Comparison of ENCODE assay signal across 21 cellular contexts in the genomic region with DNA sequence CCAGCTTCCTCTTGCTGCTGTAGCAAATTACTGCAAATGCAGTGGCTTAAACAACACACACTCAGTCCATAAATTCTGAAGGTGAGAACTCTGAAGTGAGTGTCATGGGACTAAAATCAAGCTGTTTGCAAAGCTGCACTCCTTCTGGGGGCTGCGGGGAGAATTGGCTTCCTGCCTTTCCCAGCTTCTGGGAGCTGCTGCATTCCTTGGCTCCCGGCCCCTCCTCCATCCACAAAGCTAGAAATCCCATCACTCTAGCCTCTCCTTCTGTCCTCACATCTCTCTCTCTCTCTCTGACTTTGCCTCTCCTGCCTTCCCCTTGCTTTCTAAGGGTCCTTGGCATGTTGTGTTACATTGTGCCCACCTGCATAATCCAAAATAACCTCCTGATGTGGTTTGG. TPM values are rescaled to one million over a fixed set of nuclear protein-coding genes. Genes with fewer than 3 reads are reported as not detected.
DNase-seq lines count a peak whose midpoint lies in the region; ATAC-seq and TF ChIP-seq lines count a peak whose summit lies in the region.
"Had no signal": no experiment of that assay in that cellular context is flagged by ENCODE, and none has a peak within 500 bp of the region (broad histone marks: within the 10 kb centered on the region; RNA-seq: fewer than 3 reads in every experiment).

No MANE protein-coding gene starts in this region.

- no peaks in the 10 kb centered on the region for H3K4me1 Mint-ChIP-seq in WTC11
- H3K4me1 Mint-ChIP-seq in type B pancreatic cell (ENCODE audit: unreplicated experiment) = no peaks in the 10 kb centered on the region
- H3K4me1 Mint-ChIP-seq: CD14-positive monocyte had no signal

- H3K27ac Mint-ChIP-seq in WTC11 (no peak overlapping the region), type B pancreatic cell (no peak overlapping the region)
- H3K27ac Mint-ChIP-seq: CD14-positive monocyte; CD4-positive, alpha-beta T cell; H9 had no signal

- H3K9me3 Mint-ChIP-seq in WTC11 (peaks cover under 1% of the 10 kb centered on the region), type B pancreatic cell (no peaks in the 10 kb centered on the region)
- H3K9me3 Mint-ChIP-seq: CD4-positive, alpha-beta T cell had no signal

- H3K27ac ChIP-seq in right atrium auricular region (no peak overlapping the region), left ventricle myocardium inferior (replicated peaks) (no peak overlapping the region), SJCRH30 (no peak overlapping the region)
- H3K27ac ChIP-seq: A549; BLaER1 treated with 17β-estradiol and CSF1 and Interleukin-3, amounts not matched to agents 10 nM and 100 nM had no signal

- H3K9me3 ChIP-seq in right atrium auricular region = peaks cover 0 to under 1% of the 10 kb centered on the region in 2 donors
- peaks cover under 1% of the 10 kb centered on the region for H3K9me3 ChIP-seq in left ventricle myocardium inferior (replicated peaks)
- H3K9me3 ChIP-seq in SJCRH30 (replicated peaks) = no peaks in the 10 kb centered on the region
- H3K9me3 ChIP-seq: BE2C had no signal

- CTCF ChIA-PET in WTC11 (lab: Charles Lee) = no interaction called here

- POLR2A ChIA-PET in WTC11 (lab: Charles Lee) = no interaction called here

- intact Hi-C loops in left ventricle myocardium inferior (cut with micrococcal nuclease) = no loop called here

- no peaks in the 10 kb centered on the region for H3K27me3 ChIP-seq in right atrium auricular region
- H3K27me3 ChIP-seq in left ventricle myocardium inferior (ENCODE audit: low read depth) = peaks cover 49% of the 10 kb centered on the region
- no peaks in the 10 kb centered on the region for H3K27me3 ChIP-seq in SJCRH30
- H3K27me3 ChIP-seq: BE2C; BLaER1 treated with 17β-estradiol and CSF1 and Interleukin-3, amounts not matched to agents 10 nM and 100 nM had no signal

- H3K27me3 Mint-ChIP-seq in WTC11 (ENCODE audit: low read depth) = peaks cover 26% of the 10 kb centered on the region
- peaks cover 41% of the 10 kb centered on the region for H3K27me3 Mint-ChIP-seq in type B pancreatic cell

- H3K4me3 ChIP-seq in right atrium auricular region (no peak overlapping the region), left ventricle myocardium inferior (no peak overlapping the region), SJCRH30 (no peak overlapping the region)
- H3K4me3 ChIP-seq: A549; BLaER1 treated with 17β-estradiol and CSF1 and Interleukin-3, amounts not matched to agents 10 nM and 100 nM had no signal

- DNase-seq in right atrium auricular region (ENCODE audit: low spot score) (peak; percentile 28), left ventricle myocardium inferior (no peak), WTC11 (ENCODE audit: low spot score) (no peak), type B pancreatic cell (ENCODE audit: extremely low spot score, unreplicated experiment) (peak; percentile 27), SJCRH30 (no peak)
- no peak for DNase-seq in activated CD8-positive, alpha-beta memory T cell treated with anti-CD3 and anti-CD28 coated beads for 24 hours
- DNase-seq: 8988T; ACHN; AML-193; BE2C; CD4-positive, alpha-beta T cell; CD8-positive, alpha-beta memory T cell; DMS 273 treated with DMSO at 0.1 percent for 48 hours; DMS79; EL; GDM1; H9 had no signal

- no peak overlapping the region for H3K4me3 Mint-ChIP-seq in WTC11
- H3K4me3 Mint-ChIP-seq in type B pancreatic cell = no peak overlapping the region
- H3K4me3 Mint-ChIP-seq: CD14-positive monocyte; CD4-positive, alpha-beta T cell; CD8-positive, alpha-beta memory T cell had no signal

- H3K4me1 ChIP-seq in right atrium auricular region (no peaks in the 10 kb centered on the region), left ventricle myocardium inferior (no peaks in the 10 kb centered on the region), SJCRH30 (no peaks in the 10 kb centered on the region)
- H3K4me1 ChIP-seq: A549; BE2C; BLaER1 treated with 17β-estradiol and CSF1 and Interleukin-3, amounts not matched to agents 10 nM and 100 nM had no signal

- TF ChIP-seq CTCF in right atrium auricular region (IDR thresholded peaks at IDR 0.05) (no peak), left ventricle myocardium inferior (IDR thresholded peaks at IDR 0.05; ENCODE audit: borderline replicate concordance) (no peak), WTC11 (IDR thresholded peaks at IDR 0.05) (no peak), type B pancreatic cell (conservative IDR thresholded peaks at IDR 0.05) (no peak)

- ATAC-seq in WTC11 = peak; percentile 60
- ATAC-seq: A549, HCT116 had no signal

- H3K36me3 ChIP-seq in right atrium auricular region (no peaks in the 10 kb centered on the region), left ventricle myocardium inferior (no peaks in the 10 kb centered on the region), SJCRH30 (no peaks in the 10 kb centered on the region)
- H3K36me3 ChIP-seq: BE2C; BLaER1 treated with 17β-estradiol and CSF1 and Interleukin-3, amounts not matched to agents 10 nM and 100 nM had no signal

- H3K36me3 Mint-ChIP-seq in WTC11 (no peaks in the 10 kb centered on the region), type B pancreatic cell (no peaks in the 10 kb centered on the region)
- H3K36me3 Mint-ChIP-seq: CD14-positive monocyte; CD8-positive, alpha-beta memory T cell had no signal

TF ChIP-seq in WTC11, 78 proteins besides CTCF, POLR2A, EP300 and RAD21 (continues in another document):
- TF ChIP-seq, protein P1, sequence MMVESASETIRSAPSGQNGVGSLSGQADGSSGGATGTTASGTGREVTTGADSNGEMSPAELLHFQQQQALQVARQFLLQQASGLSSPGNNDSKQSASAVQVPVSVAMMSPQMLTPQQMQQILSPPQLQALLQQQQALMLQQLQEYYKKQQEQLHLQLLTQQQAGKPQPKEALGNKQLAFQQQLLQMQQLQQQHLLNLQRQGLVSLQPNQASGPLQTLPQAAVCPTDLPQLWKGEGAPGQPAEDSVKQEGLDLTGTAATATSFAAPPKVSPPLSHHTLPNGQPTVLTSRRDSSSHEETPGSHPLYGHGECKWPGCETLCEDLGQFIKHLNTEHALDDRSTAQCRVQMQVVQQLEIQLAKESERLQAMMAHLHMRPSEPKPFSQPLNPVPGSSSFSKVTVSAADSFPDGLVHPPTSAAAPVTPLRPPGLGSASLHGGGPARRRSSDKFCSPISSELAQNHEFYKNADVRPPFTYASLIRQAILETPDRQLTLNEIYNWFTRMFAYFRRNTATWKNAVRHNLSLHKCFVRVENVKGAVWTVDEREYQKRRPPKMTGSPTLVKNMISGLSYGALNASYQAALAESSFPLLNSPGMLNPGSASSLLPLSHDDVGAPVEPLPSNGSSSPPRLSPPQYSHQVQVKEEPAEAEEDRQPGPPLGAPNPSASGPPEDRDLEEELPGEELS (CRISPR knock-in tag; IDR thresholded peaks at IDR 0.05) = no peak
- no peak for TF ChIP-seq IRF2 (CRISPR knock-in tag; IDR thresholded peaks at IDR 0.05; ENCODE audit: borderline replicate concordance, low read depth)
- TF ChIP-seq ATF3 (CRISPR knock-in tag; conservative IDR thresholded peaks at IDR 0.05) = no peak
- TF ChIP-seq, protein P2, sequence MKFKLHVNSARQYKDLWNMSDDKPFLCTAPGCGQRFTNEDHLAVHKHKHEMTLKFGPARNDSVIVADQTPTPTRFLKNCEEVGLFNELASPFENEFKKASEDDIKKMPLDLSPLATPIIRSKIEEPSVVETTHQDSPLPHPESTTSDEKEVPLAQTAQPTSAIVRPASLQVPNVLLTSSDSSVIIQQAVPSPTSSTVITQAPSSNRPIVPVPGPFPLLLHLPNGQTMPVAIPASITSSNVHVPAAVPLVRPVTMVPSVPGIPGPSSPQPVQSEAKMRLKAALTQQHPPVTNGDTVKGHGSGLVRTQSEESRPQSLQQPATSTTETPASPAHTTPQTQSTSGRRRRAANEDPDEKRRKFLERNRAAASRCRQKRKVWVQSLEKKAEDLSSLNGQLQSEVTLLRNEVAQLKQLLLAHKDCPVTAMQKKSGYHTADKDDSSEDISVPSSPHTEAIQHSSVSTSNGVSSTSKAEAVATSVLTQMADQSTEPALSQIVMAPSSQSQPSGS (CRISPR knock-in tag; IDR thresholded peaks at IDR 0.05; ENCODE audit: borderline replicate concordance, low read depth) = no peak
- TF ChIP-seq SOX15 (CRISPR knock-in tag; IDR thresholded peaks at IDR 0.05) = no peak
- no peak for TF ChIP-seq MYBL2 (CRISPR knock-in tag; IDR thresholded peaks at IDR 0.05)

RNA-seq across cellular contexts. Expression of gene MED10, which starts 14.2 kb away (rescaled TPM):
- 10 to 100 TPM; 14.2 to 17.4 TPM for total RNA-seq in right atrium auricular region
- 26.3 TPM for total RNA-seq in left ventricle myocardium inferior
- 15.7 to 17.9 TPM (median 17.2 TPM) in 3 replicates for total RNA-seq in WTC11 (2021)
- 32.3 and 38.4 TPM in 2 replicates for total RNA-seq in type B pancreatic cell (ENCODE audit: low replicate concordance)
- 13.7 and 14.8 TPM in 2 replicates for total RNA-seq in SJCRH30 (2014; rRNA removed; shearing (Covaris generic))

RNA-seq across cellular contexts. Expression of gene UBE2QL1, which starts 56.1 kb away (rescaled TPM):
- total RNA-seq in right atrium auricular region (10 to 100 TPM in 1 of 2 donors, 1 to 10 TPM in 1; 9.1 to 10.8 TPM), left ventricle myocardium inferior (25.5 TPM), WTC11 (2021) (0.46 to 0.50 TPM (median 0.46 TPM) in 3 replicates), type B pancreatic cell (ENCODE audit: low replicate concordance) (5.6 and 6.9 TPM in 2 replicates)
- total RNA-seq in SJCRH30 (2014; rRNA removed; shearing (Covaris generic)) = 0.02 TPM in 1 of 2 replicates, not detected in the other
- total RNA-seq: CD8-positive, alpha-beta memory T cell had no signal

Comparison
In these comparisons a context has a peak if more than half of its experiments do, and no peak if none do; other contexts are left out.
1. DNase-seq: peak in right atrium auricular region (single experiment) and type B pancreatic cell (single experiment); none in left ventricle myocardium inferior (single experiment), WTC11 (single experiment), activated CD8-positive, alpha-beta memory T cell treated with anti-CD3 and anti-CD28 coated beads for 24 hours (single experiment) and SJCRH30 (0 of 2).